Comparison of ENCODE assay signal across 18 cellular contexts in genomic region chr12:116529686-116530085, GRCh38. TPM values are rescaled to one million over a fixed set of nuclear protein-coding genes. Genes with fewer than 3 reads are reported as not detected.
A peak's percentile ranks its signal among the peaks of the same experiment; 100 is the strongest.
DNase-seq lines count a peak whose midpoint lies in the region; ATAC-seq, FAIRE-seq and TF ChIP-seq lines count a peak whose summit lies in the region.
"Had no signal": no experiment of that assay in that cellular context is flagged by ENCODE, and none has a peak within 500 bp of the region (broad histone marks: within the 10 kb centered on the region; RNA-seq: fewer than 3 reads in every experiment).

No MANE protein-coding gene starts in this region.

- no peak overlapping the region for H2AK5ac ChIP-seq in trophoblast cell (ENCODE audit: low read length)

- H2BK12ac ChIP-seq in trophoblast cell (ENCODE audit: low read length): no peak overlapping the region

- RAD21 ChIA-PET in HCT116 (lab: Charles Lee; ENCODE audit: low non-redundant PET in 1 of 2, low total read pairs in 2 of 2, uncharacterized antibody in 2 of 2, unreplicated experiment in 2 of 2): no interaction called here

- peak overlapping the region; percentile 64 for H3K4me2 ChIP-seq in A549
- H3K4me2 ChIP-seq in HCT116 (ENCODE audit: low read length): peak overlapping the region; percentile 75
- no peak overlapping the region for H3K4me2 ChIP-seq in trophoblast cell (ENCODE audit: low read length)
- H3K4me2 ChIP-seq: BLaER1, SK-N-SH had no signal

- no peak overlapping the region for H3K4me3 Mint-ChIP-seq in nephron
- H3K4me3 Mint-ChIP-seq: CD8-positive, alpha-beta T cell had no signal

- H3K27me3 ChIP-seq in HCT116 (ENCODE audit: insufficient read depth, low read length) (no peaks in the 10 kb centered on the region), trophoblast cell (ENCODE audit: insufficient read depth, low read length) (no peaks in the 10 kb centered on the region)
- H3K27me3 ChIP-seq: BLaER1 had no signal

- peak overlapping the region in 2 of 3 experiments; percentile 54 to 86 for H3K27ac Mint-ChIP-seq in nephron
- H3K27ac Mint-ChIP-seq: CD8-positive, alpha-beta T cell had no signal

- no peaks in the 10 kb centered on the region for H4K20me1 ChIP-seq in HCT116 (ENCODE audit: insufficient read depth)
- H4K20me1 ChIP-seq: BLaER1 had no signal

- H3K14ac ChIP-seq in trophoblast cell (ENCODE audit: low read length): no peak overlapping the region

- no peak overlapping the region for H3K4ac ChIP-seq in trophoblast cell (ENCODE audit: low read depth, low read length)

- no peaks in the 10 kb centered on the region for H3K9me2 ChIP-seq in HCT116 (ENCODE audit: insufficient read depth)
- H3K9me2 ChIP-seq: SK-N-SH had no signal

- H4K12ac ChIP-seq in trophoblast cell (ENCODE audit: low read depth, low read length): no peak overlapping the region

- no peak for DNase-seq in A549 (ENCODE audit: low read depth in 1 of 2, low spot score in 1 of 2)
- DNase-seq in HCT116 (ENCODE audit: low read depth, low spot score): no peak
- DNase-seq in trophoblast cell: no peak
- DNase-seq in activated naive CD4-positive, alpha-beta T cell treated with anti-CD3 and anti-CD28 coated beads, Interleukin-2, amount 50 U/mL, for 16 hours: no peak
- DNase-seq in SKM-1 treated with dmso at 0.1 percent for 144 hours (lab: John Stamatoyannopoulos, UW; ENCODE audit: unreplicated experiment): no peak
- DNase-seq: CD8-positive, alpha-beta T cell; H7; NCI-H1048; NCI-H146; NCI-H748 treated with DMSO at 0.1 percent for 48 hours; NK-92 treated with Interleukin-12 subunit alpha and Interleukin-12 subunit beta, amount 100 ng/mL, for 24 hours; SHP77 treated with DMSO at 0.1 percent for 48 hours; SK-N-SH had no signal

- TF ChIP-seq POLR2A in A549 (IDR thresholded peaks at IDR 0.05; ENCODE audit: low read length): no peak
- no peak for TF ChIP-seq POLR2A in HCT116 (IDR thresholded peaks at IDR 0.05; ENCODE audit: borderline replicate concordance, extremely low read depth, insufficient read depth, insufficient read length)

- no peaks in the 10 kb centered on the region for H3K9me3 Mint-ChIP-seq in nephron
- H3K9me3 Mint-ChIP-seq: CD8-positive, alpha-beta T cell had no signal

- H3K27ac ChIP-seq in A549: peak overlapping the region; percentile 87 to 94
- H3K27ac ChIP-seq in HCT116 (ENCODE audit: low read depth, low read length): peak overlapping the region; percentile 97
- H3K27ac ChIP-seq in VCaP: peak overlapping the region; percentile 53
- no peak overlapping the region for H3K27ac ChIP-seq in trophoblast cell (ENCODE audit: low read depth, low read length)
- H3K27ac ChIP-seq: BLaER1, HL-60 had no signal

- H3K9me3 ChIP-seq in A549: peaks cover 5% of the 10 kb centered on the region; the same call in 2 of the 3 replicates
- no peaks in the 10 kb centered on the region for H3K9me3 ChIP-seq in HCT116 (ENCODE audit: control insufficient read depth in 1 of 2, insufficient read depth in 1 of 2, low read depth in 1 of 2, low read length in 2 of 2)
- peaks cover 3% of the 10 kb centered on the region for H3K9me3 ChIP-seq in trophoblast cell (ENCODE audit: insufficient read depth, low read depth, low read length)
- H3K9me3 ChIP-seq: BLaER1, SK-N-SH had no signal

- WGBS in A549 (ENCODE audit: missing lambda C conversion rate): 63% methylated on average over 2 of the region's 2 CpGs
- no CpG with 5 or more reads among the region's 2 CpGs for WGBS in trophoblast cell (ENCODE audit: extremely low coverage, insufficient coverage, insufficient read length)

- no peak overlapping the region for H4K8ac ChIP-seq in trophoblast cell (ENCODE audit: low read depth, low read length)

- H4K91ac ChIP-seq in trophoblast cell (ENCODE audit: low read depth, low read length): no peak overlapping the region

- H3K79me2 ChIP-seq in HCT116 (ENCODE audit: insufficient read depth, low read length) (peaks cover 11% of the 10 kb centered on the region), trophoblast cell (ENCODE audit: control insufficient read depth, insufficient read depth, low read length, poor library complexity) (no peaks in the 10 kb centered on the region)

- no peak overlapping the region for H2BK120ac ChIP-seq in trophoblast cell (ENCODE audit: insufficient read depth, low read length, poor library complexity)

- no peak for FAIRE-seq in A549 (lab: Jason Lieb, UNC)

- POLR2A ChIA-PET in A549 (lab: Yijun Ruan, JAX) (no interaction called here), HCT116 (lab: Charles Lee) (interaction anchor here (0.7 to 1.9 kb wide), 2 partner anchors 24 to 73 kb away, joined by 4 to 8 read pairs; no protein-coding TSS in a partner anchor)

- peaks cover 64% of the 10 kb centered on the region for H3K4me1 Mint-ChIP-seq in nephron

- H3K36me3 ChIP-seq in HCT116 (ENCODE audit: control insufficient read depth in 1 of 2, insufficient read depth in 2 of 2, low read length in 2 of 2): no peaks in the 10 kb centered on the region
- H3K36me3 ChIP-seq in trophoblast cell (ENCODE audit: control insufficient read depth in 1 of 2, insufficient read depth in 2 of 2, low read length in 2 of 2): no peaks in the 10 kb centered on the region
- H3K36me3 ChIP-seq: BLaER1 had no signal

- H3K9ac ChIP-seq in HCT116 (ENCODE audit: low read length) (peak overlapping the region; percentile 63), trophoblast cell (ENCODE audit: low read length) (no peak overlapping the region)
- H3K9ac ChIP-seq: BLaER1, SK-N-SH had no signal

- CTCF ChIA-PET in A549 (lab: Yijun Ruan, JAX): interaction anchor here (1.6 to 2.2 kb wide), 2 partner anchors 71 to 388 kb away, joined by 4 to 6 read pairs; no protein-coding TSS in a partner anchor
- CTCF ChIA-PET in HCT116 (lab: Charles Lee): no interaction called here

- peaks cover 2% of the 10 kb centered on the region for H3K79me1 ChIP-seq in trophoblast cell (ENCODE audit: low read length)

- no peak; a peak in 1 of 5 replicates for TF ChIP-seq RAD21 in A549 (conservative IDR thresholded peaks at IDR 0.05 in 1 of 2, IDR thresholded peaks at IDR 0.05 in 1 of 2)
- TF ChIP-seq RAD21 in HCT116 (IDR thresholded peaks at IDR 0.05; ENCODE audit: low read depth): no peak

- no peak overlapping the region for H3K23ac ChIP-seq in trophoblast cell (ENCODE audit: low read length)

- no peak overlapping the region for H3K18ac ChIP-seq in trophoblast cell (ENCODE audit: low read length)

- no peak overlapping the region for H3K4me3 ChIP-seq in A549
- no peak overlapping the region for H3K4me3 ChIP-seq in HCT116 (replicated peaks in 1 of 2; ENCODE audit: low read depth in 1 of 2, low read length in 2 of 2)
- no peak overlapping the region for H3K4me3 ChIP-seq in trophoblast cell (ENCODE audit: low read depth, low read length)
- H3K4me3 ChIP-seq: BLaER1 had no signal

- ATAC-seq in A549: no peak
- ATAC-seq in HCT116: no peak
- no peak for ATAC-seq in GM19397 (IDR thresholded peaks at IDR 0.05; ENCODE audit: unreplicated experiment)
- ATAC-seq: CD8-positive, alpha-beta T cell had no signal

- TF ChIP-seq EP300 in A549 (IDR thresholded peaks at IDR 0.05): no peak

- no peak overlapping the region for H2BK5ac ChIP-seq in trophoblast cell (ENCODE audit: low read depth, low read length, poor library complexity)

- no TSS peak for BruUV-seq in HCT116 (replicated peaks; lab: Mats Ljungman, UMichigan)

- H3K4me1 ChIP-seq in A549 (peaks cover 60% of the 10 kb centered on the region), HCT116 (ENCODE audit: control insufficient read depth in 1 of 2, insufficient read depth in 2 of 2, low read length in 2 of 2) (peaks cover 70 to 92% of the 10 kb centered on the region in 2 experiments), trophoblast cell (ENCODE audit: control insufficient read depth in 1 of 2, insufficient read depth in 2 of 2, low read length in 2 of 2) (peaks cover 9 to 14% of the 10 kb centered on the region in 2 experiments)

- intact Hi-C loops in HCT116 (cut with micrococcal nuclease): no loop called here

- no peak overlapping the region for H2AFZ ChIP-seq in HCT116 (ENCODE audit: low read depth, low read length, poor library complexity, severe bottlenecking)
- H2AFZ ChIP-seq in trophoblast cell (ENCODE audit: insufficient read depth, low read length, poor library complexity): no peak overlapping the region

- TF ChIP-seq CTCF in A549 (IDR thresholded peaks at IDR 0.05): no peak
- no peak for TF ChIP-seq CTCF in HCT116 (IDR thresholded peaks at IDR 0.05 in 2 of 3, conservative IDR thresholded peaks at IDR 0.05 in 1 of 3; ENCODE audit: borderline replicate concordance in 1 of 3, insufficient read depth in 1 of 3, low read depth in 2 of 3, low read length in 2 of 3)
- no peak for TF ChIP-seq CTCF in VCaP (conservative IDR thresholded peaks at IDR 0.05)
- no peak for TF ChIP-seq CTCF in nephron (IDR thresholded peaks at IDR 0.05; ENCODE audit: unreplicated experiment in 3 of 3)

- H3K36me3 Mint-ChIP-seq in nephron (ENCODE audit: low read depth): no peaks in the 10 kb centered on the region
- H3K36me3 Mint-ChIP-seq: CD8-positive, alpha-beta T cell had no signal

- no peaks in the 10 kb centered on the region for H3K27me3 Mint-ChIP-seq in nephron (ENCODE audit: low read depth)

TF ChIP-seq in A549, 52 proteins besides CTCF, POLR2A, EP300 and RAD21:
- no peak for TF ChIP-seq HOXA7 (CRISPR knock-in tag; IDR thresholded peaks at IDR 0.05)
- TF ChIP-seq ZSCAN20 (CRISPR knock-in tag; IDR thresholded peaks at IDR 0.05): 0 out of 2 replicates have a peak, but pooled peaks have one; percentile 31
- TF ChIP-seq, protein P1, sequence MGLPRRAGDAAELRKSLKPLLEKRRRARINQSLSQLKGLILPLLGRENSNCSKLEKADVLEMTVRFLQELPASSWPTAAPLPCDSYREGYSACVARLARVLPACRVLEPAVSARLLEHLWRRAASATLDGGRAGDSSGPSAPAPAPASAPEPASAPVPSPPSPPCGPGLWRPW (IDR thresholded peaks at IDR 0.05): no peak
- TF ChIP-seq CHD2 (IDR thresholded peaks at IDR 0.05; ENCODE audit: low read length, partially characterized antibody): no peak
- no peak for TF ChIP-seq CBX8 (IDR thresholded peaks at IDR 0.05)
TF ChIP-seq in A549: peak in this region for 1.

TF ChIP-seq in HCT116, 20 proteins besides CTCF, POLR2A, EP300 and RAD21:
- TF ChIP-seq ZFX (IDR thresholded peaks at IDR 0.05): peak; percentile 21; the same call in 1 of the 2 replicates
- TF ChIP-seq JUND (IDR thresholded peaks at IDR 0.05): no peak

RNA-seq across cellular contexts. Expression of gene MAP1LC3B2, which starts 29.5 kb away (rescaled TPM):
- polyA plus RNA-seq in A549 (2011; rRNA removed): 2.8 and 6.7 TPM in 2 replicates
- 0.50 and 0.57 TPM in 2 replicates for polyA plus RNA-seq in A549 (2012; cell fraction: cytosol; rRNA removed)
- polyA plus RNA-seq in A549 (2012; cell fraction: nucleus; rRNA removed): 0.56 and 0.61 TPM in 2 replicates
- polyA plus RNA-seq in A549 (2017; fragmentation: RNase III; extraction: RNeasy Plus Mini Kit Qiagen cat#74134 plus additional on column Dnase treatment): 1.4 to 2.9 TPM (median 2.1 TPM) in 3 replicates
- 2.8 TPM in 2 replicates for polyA minus RNA-seq in A549 (2011; rRNA and poly(A)+ RNA removed)
- total RNA-seq in HCT116 (2021; ENCODE audit: unreplicated experiment): 4.7 TPM
- polyA plus RNA-seq in HCT116 (2012): 12.0 and 15.5 TPM in 2 replicates
- polyA plus RNA-seq in trophoblast cell (2013): 0.28 and 0.31 TPM in 2 replicates
- total RNA-seq: H7 had no signal
